In genomic region chr1:248834343-248834940, GRCh38 we compare ENCODE assay signal across 15 cellular contexts. TPM values are rescaled to one million over a fixed set of nuclear protein-coding genes. Genes with fewer than 3 reads are reported as not detected.
DNase-seq lines count a peak whose midpoint lies in the region; ATAC-seq lines count a peak whose summit lies in the region.
"Had no signal": no experiment of that assay in that cellular context is flagged by ENCODE, and none has a peak within 500 bp of the region (broad histone marks: within the 10 kb centered on the region; RNA-seq: fewer than 3 reads in every experiment).

No MANE protein-coding gene starts in this region.

- ATAC-seq in GM19351 (IDR thresholded peaks at IDR 0.05; ENCODE audit: unreplicated experiment) = no peak
- ATAC-seq: left ventricle myocardium superior, PC-3, upper lobe of right lung had no signal

- no peak overlapping the region for H3K9ac ChIP-seq in BLaER1

- H3K4me1 ChIP-seq in BLaER1 = peaks cover 28% of the 10 kb centered on the region

- no peak overlapping the region for H3K4me3 ChIP-seq in BLaER1
- H3K4me3 ChIP-seq: SJSA1, upper lobe of right lung had no signal

- H3K9me3 ChIP-seq in BLaER1 = no peaks in the 10 kb centered on the region
- H3K9me3 ChIP-seq: SJSA1, upper lobe of right lung had no signal

- H3K4me2 ChIP-seq in BLaER1 = peak overlapping the region; percentile 46

- H3K36me3 ChIP-seq in BLaER1 = no peaks in the 10 kb centered on the region
- H3K36me3 ChIP-seq: upper lobe of right lung had no signal

- no peak overlapping the region for H3K27ac ChIP-seq in BLaER1
- H3K27ac ChIP-seq: SJSA1, upper lobe of right lung had no signal

- DNase-seq in SIG-M5 treated with dmso at 0.1 percent for 504 hours (lab: John Stamatoyannopoulos, UW; ENCODE audit: unreplicated experiment) = peak; percentile 32
- DNase-seq in SIG-M5 (lab: John Stamatoyannopoulos, UW) = no peak
- peak; percentile 57 for DNase-seq in NOMO-1 treated with DMSO at 0.1 percent for 48 hours (lab: John Stamatoyannopoulos, UW; ENCODE audit: unreplicated experiment)
- DNase-seq in dermis microvascular lymphatic vessel endothelial cell (ENCODE audit: low read depth in 2 of 2) = peak; percentile 31 to 43
- no peak for DNase-seq in GM03348 (ENCODE audit: low spot score)
- DNase-seq in GOT3 (lab: John Stamatoyannopoulos, UW) = no peak
- DNase-seq: left ventricle myocardium superior; NCI-H524; PC-3; small intestine; stimulated activated CD4-positive, alpha-beta T cell treated with anti-CD3 and anti-CD28 coated beads, Interleukin-4, amount 100 ng/mL, for 1 hour; upper lobe of right lung had no signal

- H4K20me1 ChIP-seq in BLaER1 = no peaks in the 10 kb centered on the region

- H3K27me3 ChIP-seq in BLaER1 = no peaks in the 10 kb centered on the region
- H3K27me3 ChIP-seq: SJSA1, upper lobe of right lung had no signal

RNA-seq across cellular contexts. Expression of gene ZNF672, which starts 3.6 kb away (rescaled TPM):
- 15.9 and 22.9 TPM in 2 replicates for total RNA-seq in dermis microvascular lymphatic vessel endothelial cell

RNA-seq across cellular contexts. Expression of gene SH3BP5L, which starts 8.7 kb away (rescaled TPM):
- total RNA-seq in dermis microvascular lymphatic vessel endothelial cell = 17.6 and 24.8 TPM in 2 replicates

RNA-seq across cellular contexts. Expression of gene ZNF692, which starts 24.4 kb away (rescaled TPM):
- 5.0 and 6.6 TPM in 2 replicates for total RNA-seq in dermis microvascular lymphatic vessel endothelial cell

Comparison
In these comparisons a context has a peak if more than half of its experiments do, and no peak if none do; other contexts are left out.
1. DNase-seq: peak in SIG-M5 treated with dmso at 0.1 percent for 504 hours (single experiment), NOMO-1 treated with DMSO at 0.1 percent for 48 hours (single experiment) and dermis microvascular lymphatic vessel endothelial cell (2 of 2); none in SIG-M5 (single experiment), GM03348 (single experiment) and GOT3 (single experiment).